19 cellular contexts compared by ENCODE assay signal in the genomic region with DNA sequence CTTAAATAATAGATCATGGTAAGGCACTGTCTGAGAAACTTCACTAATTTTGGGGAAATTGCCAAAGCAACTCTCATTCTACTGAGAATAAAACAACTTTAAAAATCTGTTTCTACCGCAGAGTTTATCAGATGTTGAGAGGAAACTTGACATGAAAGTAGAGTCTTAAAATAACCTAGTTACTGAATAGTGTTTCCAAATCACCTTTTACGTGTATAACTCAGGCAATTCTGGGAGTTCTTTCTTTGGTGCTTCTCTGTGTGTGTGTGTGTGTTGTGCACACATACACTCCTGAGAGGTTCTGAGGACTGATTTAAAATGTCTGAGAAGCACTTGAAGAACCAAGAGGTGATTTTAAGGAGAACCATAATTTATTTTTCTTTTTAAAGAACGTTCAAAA.
"Had no signal": no experiment of that assay in that cellular context is flagged by ENCODE, and none has a peak within 500 bp of the region (broad histone marks: within the 10 kb centered on the region; RNA-seq: fewer than 3 reads in every experiment).

No MANE protein-coding gene starts in this region.

- H3K9ac ChIP-seq: parathyroid adenoma had no signal

- H3K9me3 Mint-ChIP-seq: dendritic cell treated with granulocyte-macrophage colony-stimulating factor and Interleukin-4, amounts not matched to agents 40 ng/mL and 50 ng/mL, for 4 days; immature natural killer cell; memory B cell; nephron progenitor cell had no signal

- H3K27ac Mint-ChIP-seq: dendritic cell treated with granulocyte-macrophage colony-stimulating factor and Interleukin-4, amounts not matched to agents 40 ng/mL and 50 ng/mL, for 4 days; immature natural killer cell; memory B cell; nephron progenitor cell had no signal

- H3K27ac ChIP-seq: esophagus squamous epithelium, gastroesophageal sphincter, left ventricle myocardium inferior, lower lobe of right lung, parathyroid adenoma, prostate gland, sigmoid colon, skin epidermis, stomach had no signal

- H3K4me1 ChIP-seq: esophagus squamous epithelium, gastroesophageal sphincter, left ventricle myocardium inferior, lower lobe of right lung, parathyroid adenoma, prostate gland, sigmoid colon, stomach had no signal

- H2AFZ ChIP-seq: parathyroid adenoma had no signal

- H3K4me3 Mint-ChIP-seq: dendritic cell treated with granulocyte-macrophage colony-stimulating factor and Interleukin-4, amounts not matched to agents 40 ng/mL and 50 ng/mL, for 4 days; memory B cell; nephron progenitor cell had no signal

- H3K79me2 ChIP-seq: parathyroid adenoma had no signal

- H3K4me3 ChIP-seq: esophagus squamous epithelium, gastroesophageal sphincter, left ventricle myocardium inferior, lower lobe of right lung, prostate gland, sigmoid colon, skin epidermis, stomach had no signal

- DNase-seq: esophagus squamous epithelium; foreskin fibroblast; glutamatergic neuron; immature natural killer cell; left ventricle myocardium inferior; lower lobe of right lung; midbrain; nephron progenitor cell; sigmoid colon; stimulated activated CD4-positive, alpha-beta T cell treated with anti-CD3 and anti-CD28 coated beads, Interleukin-2, amount 100 ng/mL, for 24 hours; stomach; substantia nigra; trophoblast cell had no signal

- H3K36me3 ChIP-seq: esophagus squamous epithelium, gastroesophageal sphincter, left ventricle myocardium inferior, lower lobe of right lung, prostate gland, sigmoid colon, stomach had no signal

- ATAC-seq: gastroesophageal sphincter had no signal

- H3K27me3 ChIP-seq: stomach had no signal

- H3K36me3 Mint-ChIP-seq: immature natural killer cell, memory B cell had no signal

- H3K9me3 ChIP-seq: esophagus squamous epithelium, gastroesophageal sphincter, left ventricle myocardium inferior, lower lobe of right lung, prostate gland, sigmoid colon, stomach had no signal

- H3K4me1 Mint-ChIP-seq: immature natural killer cell, memory B cell, nephron progenitor cell had no signal
